2 cellular contexts compared by ENCODE assay signal in the genomic region with DNA sequence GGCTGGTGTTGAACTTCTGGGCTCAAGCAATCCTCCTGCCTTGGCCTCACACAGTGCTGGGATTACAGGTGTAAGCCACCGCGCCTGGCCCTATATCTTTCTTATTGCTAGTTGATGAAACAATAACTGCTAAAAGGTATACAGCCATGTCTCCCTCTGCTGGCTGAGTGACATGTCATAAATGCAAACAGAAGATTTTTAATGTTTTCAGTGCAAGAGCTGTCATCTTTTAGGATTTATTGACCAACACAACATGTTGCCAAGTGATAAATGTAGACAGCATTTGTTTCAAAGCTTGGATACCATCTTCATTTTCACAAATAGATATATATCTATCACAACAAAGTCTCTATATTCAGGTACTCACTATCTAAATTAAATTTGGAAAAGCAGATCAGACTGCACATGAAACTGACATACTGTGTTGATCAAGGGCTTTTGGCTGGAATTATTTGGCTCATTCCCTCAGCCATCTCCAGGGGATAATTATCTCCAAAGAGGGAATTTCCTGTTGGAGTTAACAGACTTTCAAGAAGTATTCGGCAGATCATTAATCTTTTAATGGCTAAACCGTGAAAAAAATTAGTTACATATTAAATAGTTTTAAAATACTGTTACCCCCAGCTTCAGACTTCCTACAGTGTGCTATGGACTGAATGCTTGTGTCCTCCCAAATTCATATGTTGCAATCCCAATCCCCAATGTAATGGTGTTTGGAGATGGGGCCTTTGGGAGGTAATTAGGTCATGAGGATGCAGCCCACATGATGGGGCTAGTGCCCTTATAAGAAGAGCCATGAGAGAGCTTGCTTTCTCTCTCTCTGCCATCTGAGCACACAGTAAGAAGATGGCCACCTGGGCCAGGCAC.
TF ChIP-seq lines count a peak whose summit lies in the region.

No MANE protein-coding gene starts in this region.

TF ChIP-seq in SK-N-SH, 30 proteins besides CTCF, POLR2A, EP300 and RAD21 (continued from another document):
- TF ChIP-seq, protein P1, sequence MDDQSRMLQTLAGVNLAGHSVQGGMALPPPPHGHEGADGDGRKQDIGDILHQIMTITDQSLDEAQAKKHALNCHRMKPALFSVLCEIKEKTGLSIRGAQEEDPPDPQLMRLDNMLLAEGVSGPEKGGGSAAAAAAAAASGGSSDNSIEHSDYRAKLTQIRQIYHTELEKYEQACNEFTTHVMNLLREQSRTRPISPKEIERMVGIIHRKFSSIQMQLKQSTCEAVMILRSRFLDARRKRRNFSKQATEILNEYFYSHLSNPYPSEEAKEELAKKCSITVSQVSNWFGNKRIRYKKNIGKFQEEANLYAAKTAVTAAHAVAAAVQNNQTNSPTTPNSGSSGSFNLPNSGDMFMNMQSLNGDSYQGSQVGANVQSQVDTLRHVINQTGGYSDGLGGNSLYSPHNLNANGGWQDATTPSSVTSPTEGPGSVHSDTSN (IDR thresholded peaks at IDR 0.05): peak; percentile 62
- no peak for TF ChIP-seq GABPA (IDR thresholded peaks at IDR 0.05; ENCODE audit: low read depth)

TF ChIP-seq in K562, 482 proteins besides CTCF, POLR2A, EP300 and RAD21 (continued from another document and continues in another):
- TF ChIP-seq DLX4 (CRISPR knock-in tag; IDR thresholded peaks at IDR 0.05): no peak
- no peak for TF ChIP-seq RBFOX2 (IDR thresholded peaks at IDR 0.05; ENCODE audit: low read depth, low read length)
- TF ChIP-seq ZBTB1 (CRISPR knock-in tag; IDR thresholded peaks at IDR 0.05; ENCODE audit: borderline replicate concordance, low read depth): no peak
- no peak for TF ChIP-seq FOXP1 (CRISPR knock-in tag; IDR thresholded peaks at IDR 0.05)
- TF ChIP-seq PML (IDR thresholded peaks at IDR 0.05; ENCODE audit: low read length): 0 out of 2 replicates have a peak, but pooled peaks have one; percentile 15
- no peak for TF ChIP-seq ATF1 (CRISPR knock-in tag; IDR thresholded peaks at IDR 0.05)
- TF ChIP-seq ATF1 (tag; IDR thresholded peaks at IDR 0.05): no peak
- TF ChIP-seq RBM15 (IDR thresholded peaks at IDR 0.05; ENCODE audit: insufficient read depth, low read length): no peak
- no peak for TF ChIP-seq NFIC (IDR thresholded peaks at IDR 0.05)
- no peak for TF ChIP-seq ZNF431 (CRISPR knock-in tag; IDR thresholded peaks at IDR 0.05)
- TF ChIP-seq, protein P2, sequence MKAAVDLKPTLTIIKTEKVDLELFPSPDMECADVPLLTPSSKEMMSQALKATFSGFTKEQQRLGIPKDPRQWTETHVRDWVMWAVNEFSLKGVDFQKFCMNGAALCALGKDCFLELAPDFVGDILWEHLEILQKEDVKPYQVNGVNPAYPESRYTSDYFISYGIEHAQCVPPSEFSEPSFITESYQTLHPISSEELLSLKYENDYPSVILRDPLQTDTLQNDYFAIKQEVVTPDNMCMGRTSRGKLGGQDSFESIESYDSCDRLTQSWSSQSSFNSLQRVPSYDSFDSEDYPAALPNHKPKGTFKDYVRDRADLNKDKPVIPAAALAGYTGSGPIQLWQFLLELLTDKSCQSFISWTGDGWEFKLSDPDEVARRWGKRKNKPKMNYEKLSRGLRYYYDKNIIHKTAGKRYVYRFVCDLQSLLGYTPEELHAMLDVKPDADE (conservative IDR thresholded peaks at IDR 0.05; ENCODE audit: control insufficient read depth, low read depth, low read length): no peak
- no peak for TF ChIP-seq SIN3A (IDR thresholded peaks at IDR 0.05; ENCODE audit: borderline replicate concordance in 2 of 2, control insufficient read depth in 1 of 2, low read depth in 2 of 2, low read length in 2 of 2)
- TF ChIP-seq GTF2F1 (IDR thresholded peaks at IDR 0.05; ENCODE audit: low read depth, low read length): no peak
- no peak for TF ChIP-seq ZFP30 (CRISPR knock-in tag; IDR thresholded peaks at IDR 0.05; ENCODE audit: borderline replicate concordance)
- no peak for TF ChIP-seq ESRRB (CRISPR knock-in tag; IDR thresholded peaks at IDR 0.05; ENCODE audit: borderline replicate concordance)
- TF ChIP-seq ARID3B (CRISPR knock-in tag; IDR thresholded peaks at IDR 0.05; ENCODE audit: borderline replicate concordance): no peak
- TF ChIP-seq, protein P3, sequence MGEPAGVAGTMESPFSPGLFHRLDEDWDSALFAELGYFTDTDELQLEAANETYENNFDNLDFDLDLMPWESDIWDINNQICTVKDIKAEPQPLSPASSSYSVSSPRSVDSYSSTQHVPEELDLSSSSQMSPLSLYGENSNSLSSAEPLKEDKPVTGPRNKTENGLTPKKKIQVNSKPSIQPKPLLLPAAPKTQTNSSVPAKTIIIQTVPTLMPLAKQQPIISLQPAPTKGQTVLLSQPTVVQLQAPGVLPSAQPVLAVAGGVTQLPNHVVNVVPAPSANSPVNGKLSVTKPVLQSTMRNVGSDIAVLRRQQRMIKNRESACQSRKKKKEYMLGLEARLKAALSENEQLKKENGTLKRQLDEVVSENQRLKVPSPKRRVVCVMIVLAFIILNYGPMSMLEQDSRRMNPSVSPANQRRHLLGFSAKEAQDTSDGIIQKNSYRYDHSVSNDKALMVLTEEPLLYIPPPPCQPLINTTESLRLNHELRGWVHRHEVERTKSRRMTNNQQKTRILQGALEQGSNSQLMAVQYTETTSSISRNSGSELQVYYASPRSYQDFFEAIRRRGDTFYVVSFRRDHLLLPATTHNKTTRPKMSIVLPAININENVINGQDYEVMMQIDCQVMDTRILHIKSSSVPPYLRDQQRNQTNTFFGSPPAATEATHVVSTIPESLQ (CRISPR knock-in tag; IDR thresholded peaks at IDR 0.05): no peak
- TF ChIP-seq PHF8 (IDR thresholded peaks at IDR 0.05; ENCODE audit: borderline replicate concordance, low read length): no peak
- TF ChIP-seq BDP1 (IDR thresholded peaks at IDR 0.05; ENCODE audit: insufficient read depth, insufficient read length): no peak
- TF ChIP-seq KDM2B (CRISPR knock-in tag; IDR thresholded peaks at IDR 0.05): no peak
- TF ChIP-seq, protein P4, sequence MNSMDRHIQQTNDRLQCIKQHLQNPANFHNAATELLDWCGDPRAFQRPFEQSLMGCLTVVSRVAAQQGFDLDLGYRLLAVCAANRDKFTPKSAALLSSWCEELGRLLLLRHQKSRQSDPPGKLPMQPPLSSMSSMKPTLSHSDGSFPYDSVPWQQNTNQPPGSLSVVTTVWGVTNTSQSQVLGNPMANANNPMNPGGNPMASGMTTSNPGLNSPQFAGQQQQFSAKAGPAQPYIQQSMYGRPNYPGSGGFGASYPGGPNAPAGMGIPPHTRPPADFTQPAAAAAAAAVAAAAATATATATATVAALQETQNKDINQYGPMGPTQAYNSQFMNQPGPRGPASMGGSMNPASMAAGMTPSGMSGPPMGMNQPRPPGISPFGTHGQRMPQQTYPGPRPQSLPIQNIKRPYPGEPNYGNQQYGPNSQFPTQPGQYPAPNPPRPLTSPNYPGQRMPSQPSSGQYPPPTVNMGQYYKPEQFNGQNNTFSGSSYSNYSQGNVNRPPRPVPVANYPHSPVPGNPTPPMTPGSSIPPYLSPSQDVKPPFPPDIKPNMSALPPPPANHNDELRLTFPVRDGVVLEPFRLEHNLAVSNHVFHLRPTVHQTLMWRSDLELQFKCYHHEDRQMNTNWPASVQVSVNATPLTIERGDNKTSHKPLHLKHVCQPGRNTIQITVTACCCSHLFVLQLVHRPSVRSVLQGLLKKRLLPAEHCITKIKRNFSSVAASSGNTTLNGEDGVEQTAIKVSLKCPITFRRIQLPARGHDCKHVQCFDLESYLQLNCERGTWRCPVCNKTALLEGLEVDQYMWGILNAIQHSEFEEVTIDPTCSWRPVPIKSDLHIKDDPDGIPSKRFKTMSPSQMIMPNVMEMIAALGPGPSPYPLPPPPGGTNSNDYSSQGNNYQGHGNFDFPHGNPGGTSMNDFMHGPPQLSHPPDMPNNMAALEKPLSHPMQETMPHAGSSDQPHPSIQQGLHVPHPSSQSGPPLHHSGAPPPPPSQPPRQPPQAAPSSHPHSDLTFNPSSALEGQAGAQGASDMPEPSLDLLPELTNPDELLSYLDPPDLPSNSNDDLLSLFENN (IDR thresholded peaks at IDR 0.05; ENCODE audit: low read depth in 2 of 2, low read length in 2 of 2): no peak; a peak in 1 of 4 replicates
- peak; percentile 37; the same call in 1 of the 2 replicates for TF ChIP-seq TCF3 (CRISPR knock-in tag; IDR thresholded peaks at IDR 0.05)
- TF ChIP-seq TGIF2 (CRISPR knock-in tag; IDR thresholded peaks at IDR 0.05): no peak
- TF ChIP-seq DIDO1 (tag; IDR thresholded peaks at IDR 0.05; ENCODE audit: low read depth): no peak
- TF ChIP-seq STAG1 (CRISPR knock-in tag; IDR thresholded peaks at IDR 0.05; ENCODE audit: borderline replicate concordance): no peak
- TF ChIP-seq GATA2 (CRISPR knock-in tag; IDR thresholded peaks at IDR 0.05): 0 out of 2 replicates have a peak, but pooled peaks have one; percentile 34
- TF ChIP-seq U2AF2 (optimal IDR thresholded peaks at IDR 0.05; ENCODE audit: low read depth, low read length): no peak
- peak; percentile 79 for TF ChIP-seq DEAF1 (CRISPR knock-in tag; IDR thresholded peaks at IDR 0.05)
- no peak for TF ChIP-seq RBM14 (IDR thresholded peaks at IDR 0.05; ENCODE audit: borderline replicate concordance, insufficient read depth, low read depth, low read length)
- no peak for TF ChIP-seq ZNF449 (CRISPR knock-in tag; IDR thresholded peaks at IDR 0.05)
- TF ChIP-seq, protein P5, sequence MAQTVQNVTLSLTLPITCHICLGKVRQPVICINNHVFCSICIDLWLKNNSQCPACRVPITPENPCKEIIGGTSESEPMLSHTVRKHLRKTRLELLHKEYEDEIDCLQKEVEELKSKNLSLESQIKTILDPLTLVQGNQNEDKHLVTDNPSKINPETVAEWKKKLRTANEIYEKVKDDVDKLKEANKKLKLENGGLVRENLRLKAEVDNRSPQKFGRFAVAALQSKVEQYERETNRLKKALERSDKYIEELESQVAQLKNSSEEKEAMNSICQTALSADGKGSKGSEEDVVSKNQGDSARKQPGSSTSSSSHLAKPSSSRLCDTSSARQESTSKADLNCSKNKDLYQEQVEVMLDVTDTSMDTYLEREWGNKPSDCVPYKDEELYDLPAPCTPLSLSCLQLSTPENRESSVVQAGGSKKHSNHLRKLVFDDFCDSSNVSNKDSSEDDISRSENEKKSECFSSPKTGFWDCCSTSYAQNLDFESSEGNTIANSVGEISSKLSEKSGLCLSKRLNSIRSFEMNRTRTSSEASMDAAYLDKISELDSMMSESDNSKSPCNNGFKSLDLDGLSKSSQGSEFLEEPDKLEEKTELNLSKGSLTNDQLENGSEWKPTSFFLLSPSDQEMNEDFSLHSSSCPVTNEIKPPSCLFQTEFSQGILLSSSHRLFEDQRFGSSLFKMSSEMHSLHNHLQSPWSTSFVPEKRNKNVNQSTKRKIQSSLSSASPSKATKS (CRISPR knock-in tag; IDR thresholded peaks at IDR 0.05): no peak
- no peak for TF ChIP-seq FOXA1 (IDR thresholded peaks at IDR 0.05; ENCODE audit: borderline replicate concordance)
- TF ChIP-seq, protein P6, sequence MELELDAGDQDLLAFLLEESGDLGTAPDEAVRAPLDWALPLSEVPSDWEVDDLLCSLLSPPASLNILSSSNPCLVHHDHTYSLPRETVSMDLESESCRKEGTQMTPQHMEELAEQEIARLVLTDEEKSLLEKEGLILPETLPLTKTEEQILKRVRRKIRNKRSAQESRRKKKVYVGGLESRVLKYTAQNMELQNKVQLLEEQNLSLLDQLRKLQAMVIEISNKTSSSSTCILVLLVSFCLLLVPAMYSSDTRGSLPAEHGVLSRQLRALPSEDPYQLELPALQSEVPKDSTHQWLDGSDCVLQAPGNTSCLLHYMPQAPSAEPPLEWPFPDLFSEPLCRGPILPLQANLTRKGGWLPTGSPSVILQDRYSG (tag; conservative IDR thresholded peaks at IDR 0.05; ENCODE audit: low read depth): no peak
- no peak for TF ChIP-seq HDAC2 (IDR thresholded peaks at IDR 0.05)
